Comparison of ENCODE assay signal across 8 cellular contexts in genomic region chr17:76709077-76709950, GRCh38. TPM values are rescaled to one million over a fixed set of nuclear protein-coding genes. Genes with fewer than 3 reads are reported as not detected.
DNase-seq lines count a peak whose midpoint lies in the region; ATAC-seq and TF ChIP-seq lines count a peak whose summit lies in the region.

No MANE protein-coding gene starts in this region.

- H3K36me3 ChIP-seq in right atrium auricular region = peaks cover 16% of the 10 kb centered on the region

- peak overlapping the region; percentile 88 for H3K4me3 ChIP-seq in AG04450 (ENCODE audit: low read depth, low read length)
- H3K4me3 ChIP-seq in right atrium auricular region = peak overlapping the region; percentile 62 to 90

- H3K27me3 ChIP-seq in AG04450 (ENCODE audit: control insufficient read depth, insufficient read depth, low read length) (no peaks in the 10 kb centered on the region), right atrium auricular region (no peaks in the 10 kb centered on the region)

- POLR2A ChIA-PET in AG04450 (lab: Yijun Ruan, JAX) = interaction anchor here (0.5 to 1.5 kb wide), 8 partner anchors 8 to 152 kb away, joined by 3 to 8 read pairs (median 4); no protein-coding TSS in a partner anchor

- TF ChIP-seq CTCF in AG04450 (IDR thresholded peaks at IDR 0.05; ENCODE audit: low read depth, low read length) (no peak), right atrium auricular region (IDR thresholded peaks at IDR 0.05) (no peak)

- no peak for ATAC-seq in GM18868 (IDR thresholded peaks at IDR 0.05; ENCODE audit: unreplicated experiment)

- H3K9me3 ChIP-seq in AG04450 (ENCODE audit: control insufficient read depth, insufficient read depth, low read length) = no peaks in the 10 kb centered on the region
- H3K9me3 ChIP-seq in right atrium auricular region = no peaks in the 10 kb centered on the region

- DNase-seq in AG04450 (ENCODE audit: low read depth, low spot score) (peak; percentile 95), HK-2 (ENCODE audit: unreplicated experiment) (peak; percentile 90), amniotic epithelial cell (ENCODE audit: low read depth) (peak; percentile 90), right atrium auricular region (ENCODE audit: low spot score) (peak; percentile 97), putamen (ENCODE audit: low spot score) (peak; percentile 70), NCI-H2081 treated with DMSO at 0.1 percent for 48 hours (lab: John Stamatoyannopoulos, UW) (no peak)
- no peak for DNase-seq in effector CD8-positive, alpha-beta T cell (lab: John Stamatoyannopoulos, UW)

- peaks cover 0 to 70% of the 10 kb centered on the region in 2 donors for H3K4me1 ChIP-seq in right atrium auricular region

- CTCF ChIA-PET in AG04450 (lab: Charles Lee) = interaction anchor here (0.6 to 1.8 kb wide), 5 partner anchors 28 to 207 kb away, joined by 3 to 4 read pairs (median 4); no protein-coding TSS in a partner anchor

- H3K27ac ChIP-seq in AG04450 (ENCODE audit: low read depth, low read length) (peak overlapping the region; percentile 96), right atrium auricular region (peak overlapping the region; percentile 98)

RNA-seq across cellular contexts. Expression of gene MXRA7, which starts 1.5 kb away (rescaled TPM):
- 222 and 265 TPM in 2 replicates for polyA plus RNA-seq in AG04450 (2011; rRNA removed)
- 92.0 and 94.3 TPM in 2 replicates for polyA minus RNA-seq in AG04450 (2011; rRNA and poly(A)+ RNA removed)
- 100 to 1,000 TPM; 440 to 644 TPM for total RNA-seq in right atrium auricular region

RNA-seq across cellular contexts. Expression of gene JMJD6, which starts 17.1 kb away (rescaled TPM):
- 12.4 and 17.3 TPM in 2 replicates for polyA plus RNA-seq in AG04450 (2011; rRNA removed)
- polyA minus RNA-seq in AG04450 (2011; rRNA and poly(A)+ RNA removed) = 12.2 and 16.6 TPM in 2 replicates
- 10 to 100 TPM; 35.0 to 37.4 TPM for total RNA-seq in right atrium auricular region

RNA-seq across cellular contexts. Expression of gene METTL23, which starts 17.3 kb away (rescaled TPM):
- polyA plus RNA-seq in AG04450 (2011; rRNA removed) = 46.8 and 54.4 TPM in 2 replicates
- polyA minus RNA-seq in AG04450 (2011; rRNA and poly(A)+ RNA removed) = 11.6 and 15.5 TPM in 2 replicates
- total RNA-seq in right atrium auricular region = 10 to 100 TPM; 22.6 to 26.8 TPM

RNA-seq across cellular contexts. Expression of gene SRSF2, which starts 27.8 kb away (rescaled TPM):
- 170 and 184 TPM in 2 replicates for polyA plus RNA-seq in AG04450 (2011; rRNA removed)
- polyA minus RNA-seq in AG04450 (2011; rRNA and poly(A)+ RNA removed) = 71.4 and 81.2 TPM in 2 replicates
- total RNA-seq in right atrium auricular region = 100 to 1,000 TPM in 1 of 2 donors, 10 to 100 TPM in 1; 78.3 to 135 TPM

RNA-seq across cellular contexts. Expression of gene MFSD11, which starts 28.6 kb away (rescaled TPM):
- 20.3 and 21.1 TPM in 2 replicates for polyA plus RNA-seq in AG04450 (2011; rRNA removed)
- polyA minus RNA-seq in AG04450 (2011; rRNA and poly(A)+ RNA removed) = 20.2 and 21.9 TPM in 2 replicates
- total RNA-seq in right atrium auricular region = 10 to 100 TPM; 24.8 to 29.3 TPM

Comparison
In these comparisons a context has a peak if more than half of its experiments do, and no peak if none do; other contexts are left out.
1. DNase-seq: peak in AG04450 (single experiment), HK-2 (single experiment), amniotic epithelial cell (single experiment), right atrium auricular region (single experiment) and putamen (single experiment); none in NCI-H2081 treated with DMSO at 0.1 percent for 48 hours (single experiment) and effector CD8-positive, alpha-beta T cell (single experiment).